Comparison of ENCODE assay signal across 8 cellular contexts in the genomic region with DNA sequence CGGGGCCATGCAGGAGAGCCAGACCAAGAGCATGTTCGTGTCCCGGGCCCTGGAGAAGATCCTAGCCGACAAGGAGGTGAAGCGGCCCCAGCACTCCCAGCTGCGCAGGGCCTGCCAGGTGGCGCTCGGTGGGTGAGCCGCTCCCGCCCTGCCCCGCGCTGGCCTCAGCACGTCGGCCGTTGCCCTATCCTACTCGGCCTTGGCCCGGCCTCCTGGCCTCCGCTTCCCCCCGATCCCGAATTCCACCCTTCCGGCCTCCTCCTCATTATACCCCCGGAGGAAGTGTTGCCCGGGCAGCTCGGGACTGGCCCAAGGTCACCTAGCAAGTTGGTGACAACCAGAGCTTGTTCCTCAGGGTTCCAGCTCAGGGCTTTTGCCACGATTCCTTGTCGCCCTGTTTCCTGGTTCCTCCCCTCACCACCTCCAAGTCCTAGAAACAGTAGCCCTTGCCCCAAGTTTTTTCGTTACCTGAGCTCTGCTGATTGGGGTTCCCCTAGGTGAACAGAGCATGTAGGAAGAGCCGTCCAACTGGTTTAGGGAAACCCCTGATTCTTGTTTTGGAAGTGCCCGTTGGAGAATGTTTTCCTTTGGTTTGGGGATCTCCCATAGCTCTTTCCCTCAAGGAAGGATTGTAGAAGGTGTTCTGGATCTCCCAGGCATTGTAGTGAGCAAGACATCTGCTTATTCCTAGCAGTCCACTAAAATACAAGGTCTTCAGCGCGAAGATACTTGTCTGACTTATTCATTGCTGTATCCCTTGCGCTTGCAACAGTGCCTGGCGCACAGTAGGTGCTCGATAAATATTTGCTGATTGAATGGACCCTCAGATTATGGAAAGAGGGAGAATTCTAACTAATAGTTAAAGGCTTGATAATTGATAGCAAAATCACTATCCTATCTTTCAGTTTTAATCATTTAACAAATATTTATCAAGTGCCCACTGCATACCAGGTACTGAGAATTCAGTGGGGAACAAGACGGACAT. TPM values are rescaled to one million over a fixed set of nuclear protein-coding genes. Genes with fewer than 3 reads are reported as not detected.
DNase-seq lines count a peak whose midpoint lies in the region; ATAC-seq and TF ChIP-seq lines count a peak whose summit lies in the region.

No MANE protein-coding gene starts in this region.

- H3K27me3 Mint-ChIP-seq in HFFc6 (ENCODE audit: insufficient read depth) = peaks cover 5% of the 10 kb centered on the region
- H3K27me3 Mint-ChIP-seq in activated naive CD8-positive, alpha-beta T cell treated with anti-CD3 and anti-CD28 coated beads, Interleukin-2, amount 50 U/mL, for 24 hours = no peaks in the 10 kb centered on the region

- in situ Hi-C loops in GM13977 (cut with MboI; ENCODE audit: low pct_unique_long_range_greater_than_20kb, low sequenced_read_pairs, unreplicated experiment) = no loop called here

- TF ChIP-seq CTCF in HFFc6 (IDR thresholded peaks at IDR 0.05) = no peak
- no peak for TF ChIP-seq CTCF in retinal pigment epithelial cell (conservative IDR thresholded peaks at IDR 0.05; ENCODE audit: low read depth, low read length)
- no peak for TF ChIP-seq CTCF in GM13977 (IDR thresholded peaks at IDR 0.05; ENCODE audit: extremely low read depth, insufficient read depth, missing control alignments)

- peak; percentile 67 for ATAC-seq in activated naive CD8-positive, alpha-beta T cell treated with anti-CD3 and anti-CD28 coated beads, Interleukin-2, amount 50 U/mL, for 24 hours
- ATAC-seq in left ventricle myocardium superior = peak; percentile 71

- peak overlapping the region; percentile 90 for H3K4me3 Mint-ChIP-seq in HFFc6
- peak overlapping the region; percentile 97 for H3K4me3 Mint-ChIP-seq in activated naive CD8-positive, alpha-beta T cell treated with anti-CD3 and anti-CD28 coated beads, Interleukin-2, amount 50 U/mL, for 24 hours

- H3K4me3 ChIP-seq in retinal pigment epithelial cell (ENCODE audit: low read length) = peak overlapping the region; percentile 80

- H3K27ac Mint-ChIP-seq in HFFc6 = peak overlapping the region; percentile 88
- H3K27ac Mint-ChIP-seq in activated naive CD8-positive, alpha-beta T cell treated with anti-CD3 and anti-CD28 coated beads, Interleukin-2, amount 50 U/mL, for 24 hours = peak overlapping the region; percentile 97

- intact Hi-C loops in left ventricle myocardium superior (cut with micrococcal nuclease) = no loop called here

- peaks cover 57% of the 10 kb centered on the region for H3K4me1 Mint-ChIP-seq in HFFc6 (ENCODE audit: low read depth)
- peaks cover 57% of the 10 kb centered on the region for H3K4me1 Mint-ChIP-seq in activated naive CD8-positive, alpha-beta T cell treated with anti-CD3 and anti-CD28 coated beads, Interleukin-2, amount 50 U/mL, for 24 hours

- DNase-seq in NK-92 treated with Interleukin-12 subunit alpha and Interleukin-12 subunit beta, amount 100 ng/mL, for 24 hours (lab: John Stamatoyannopoulos, UW) = peak; percentile 50
- DNase-seq in NK-92 (lab: John Stamatoyannopoulos, UW; ENCODE audit: unreplicated experiment) (no peak), HFFc6 (peak; percentile 22), M059J (ENCODE audit: low read depth) (peak; percentile 64), left ventricle myocardium superior (no peak), retinal pigment epithelial cell (ENCODE audit: low read depth) (no peak), GM13977 (ENCODE audit: low spot score) (no peak)
- no peak for DNase-seq in activated naive CD8-positive, alpha-beta T cell treated with anti-CD3 and anti-CD28 coated beads, Interleukin-2, amount 50 U/mL, for 24 hours

- peaks cover 7% of the 10 kb centered on the region; the same call in 1 of the 2 replicates for H3K36me3 Mint-ChIP-seq in HFFc6 (ENCODE audit: low read depth)
- peaks cover 4% of the 10 kb centered on the region for H3K36me3 Mint-ChIP-seq in activated naive CD8-positive, alpha-beta T cell treated with anti-CD3 and anti-CD28 coated beads, Interleukin-2, amount 50 U/mL, for 24 hours (ENCODE audit: low read depth)

- no peaks in the 10 kb centered on the region for H3K9me3 Mint-ChIP-seq in HFFc6
- no peaks in the 10 kb centered on the region for H3K9me3 Mint-ChIP-seq in activated naive CD8-positive, alpha-beta T cell treated with anti-CD3 and anti-CD28 coated beads, Interleukin-2, amount 50 U/mL, for 24 hours

RNA-seq across cellular contexts. Expression of a gene that starts 0.7 kb away (rescaled TPM):
- 10 to 100 TPM; 25.4 to 28.3 (median 26.2) TPM for total RNA-seq in HFFc6 (2021; fragmentation: NEBNext Ultra II Directional; extraction: Animal tissue kit (Norgen Biotek cat#: 25700))
- 23.1 and 35.4 TPM in 2 replicates for total RNA-seq in M059J (2014; rRNA removed; shearing (Covaris generic))
- 44.9 TPM for total RNA-seq in left ventricle myocardium superior

Comparison
In these comparisons a context has a peak if more than half of its experiments do, and no peak if none do; other contexts are left out.
1. DNase-seq: peak in NK-92 treated with Interleukin-12 subunit alpha and Interleukin-12 subunit beta, amount 100 ng/mL, for 24 hours (single experiment), HFFc6 (single experiment) and M059J (single experiment); none in NK-92 (single experiment), activated naive CD8-positive, alpha-beta T cell treated with anti-CD3 and anti-CD28 coated beads, Interleukin-2, amount 50 U/mL, for 24 hours (single experiment), left ventricle myocardium superior (single experiment), retinal pigment epithelial cell (single experiment) and GM13977 (single experiment).